19 cellular contexts compared by ENCODE assay signal in the genomic region with DNA sequence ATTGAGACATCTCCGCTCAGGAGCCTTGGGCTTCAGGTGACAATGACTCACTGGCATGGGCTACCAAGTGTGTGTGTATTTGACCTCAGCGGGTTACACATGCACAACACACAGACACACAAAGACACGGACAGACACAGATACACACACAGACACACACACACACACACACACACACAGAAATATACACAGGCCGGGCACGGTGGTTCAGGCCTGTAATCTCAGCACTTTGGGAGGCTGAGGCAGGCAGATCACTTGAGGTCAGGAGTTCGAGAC. TPM values are rescaled to one million over a fixed set of nuclear protein-coding genes. Genes with fewer than 3 reads are reported as not detected.
DNase-seq lines count a peak whose midpoint lies in the region; ATAC-seq and FAIRE-seq lines count a peak whose summit lies in the region.
"Had no signal": no experiment of that assay in that cellular context is flagged by ENCODE, and none has a peak within 500 bp of the region (broad histone marks: within the 10 kb centered on the region; RNA-seq: fewer than 3 reads in every experiment).

No MANE protein-coding gene starts in this region.

- no peak overlapping the region for H3K4me3 Mint-ChIP-seq in activated CD4-positive, alpha-beta T cell treated with anti-CD3 and anti-CD28 coated beads for 36 hours
- H3K4me3 Mint-ChIP-seq in T-cell: peak overlapping the region in 1 of 3 donors; percentile 51
- H3K4me3 Mint-ChIP-seq: CD8-positive, alpha-beta memory T cell; GM23338 had no signal

- H3K9me3 ChIP-seq in BLaER1: no peaks in the 10 kb centered on the region
- H3K9me3 ChIP-seq: BE2C had no signal

- no peaks in the 10 kb centered on the region for H3K36me3 Mint-ChIP-seq in activated CD4-positive, alpha-beta T cell treated with anti-CD3 and anti-CD28 coated beads for 36 hours (ENCODE audit: low read depth)
- H3K36me3 Mint-ChIP-seq in T-cell: no peaks in the 10 kb centered on the region
- H3K36me3 Mint-ChIP-seq: CD8-positive, alpha-beta memory T cell had no signal

- peaks cover 31% of the 10 kb centered on the region for H3K4me1 Mint-ChIP-seq in activated CD4-positive, alpha-beta T cell treated with anti-CD3 and anti-CD28 coated beads for 36 hours
- peaks cover 38 to 52% (median 46%) of the 10 kb centered on the region in 3 donors for H3K4me1 Mint-ChIP-seq in T-cell

- CTCF ChIA-PET in activated CD4-positive, alpha-beta T cell treated with anti-CD3 and anti-CD28 coated beads for 36 hours (lab: Charles Lee): interaction anchor here (0.9 kb wide), 1 partner anchor 100 kb away, joined by 4 read pairs; no protein-coding TSS in a partner anchor
- CTCF ChIA-PET in T-cell (lab: Charles Lee): interaction anchor here in 1 of 2 donors (0.7 to 0.9 kb wide), 2 partner anchors 68 to 98 kb away, joined by 4 to 7 read pairs; no protein-coding TSS in a partner anchor

- FAIRE-seq in urothelium cell line (lab: Jason Lieb, UNC): no peak
- FAIRE-seq: D721Med had no signal

- intact Hi-C loops in activated CD4-positive, alpha-beta T cell treated with anti-CD3 and anti-CD28 coated beads for 36 hours (cut with DNase I, micrococcal nuclease): no loop called here

- H3K9me3 Mint-ChIP-seq in activated CD4-positive, alpha-beta T cell treated with anti-CD3 and anti-CD28 coated beads for 36 hours (ENCODE audit: low read depth): no peaks in the 10 kb centered on the region
- no peaks in the 10 kb centered on the region for H3K9me3 Mint-ChIP-seq in T-cell
- H3K9me3 Mint-ChIP-seq: CD8-positive, alpha-beta memory T cell; GM23338 had no signal

- POLR2A ChIA-PET in activated CD4-positive, alpha-beta T cell treated with anti-CD3 and anti-CD28 coated beads for 36 hours (lab: Charles Lee): no interaction called here
- POLR2A ChIA-PET in T-cell (lab: Charles Lee): no interaction called here

- H3K27me3 ChIP-seq in BLaER1: no peaks in the 10 kb centered on the region
- H3K27me3 ChIP-seq: BE2C had no signal

- H3K4me1 ChIP-seq in BLaER1: peaks cover 58% of the 10 kb centered on the region

- H3K36me3 ChIP-seq in BLaER1: no peaks in the 10 kb centered on the region
- H3K36me3 ChIP-seq: BE2C had no signal

- DNase-seq in activated CD4-positive, alpha-beta T cell treated with anti-CD3 and anti-CD28 coated beads for 36 hours: peak; percentile 21
- no peak for DNase-seq in activated CD4-positive, alpha-beta T cell treated with anti-CD3 and anti-CD28 coated beads, Interleukin-2, amount 50 U/mL, for 48 hours
- no peak for DNase-seq in T-cell
- DNase-seq in mesenteric fat pad (ENCODE audit: low spot score): peak; percentile 67
- DNase-seq in urothelium cell line (ENCODE audit: low spot score): no peak
- DNase-seq in NCI-H524 treated with DMSO at 0.1 percent for 48 hours (lab: John Stamatoyannopoulos, UW): no peak
- DNase-seq: 8988T; BE2C; CD8-positive, alpha-beta memory T cell; DMS79; NCI-H1436 treated with DMSO at 0.1 percent for 48 hours; NCI-H2081; NCI-H82; PC-9 had no signal

- H3K4me2 ChIP-seq in BLaER1: peak overlapping the region; percentile 61; the same call in 1 of the 2 replicates
- H3K4me2 ChIP-seq: PC-9 had no signal

- no peaks in the 10 kb centered on the region for H4K20me1 ChIP-seq in BLaER1

- H3K27ac Mint-ChIP-seq in activated CD4-positive, alpha-beta T cell treated with anti-CD3 and anti-CD28 coated beads for 36 hours: peak overlapping the region; percentile 12
- H3K27ac Mint-ChIP-seq in T-cell: peak overlapping the region; percentile 42 to 44

- no peak overlapping the region for H3K9ac ChIP-seq in BLaER1

- no peaks in the 10 kb centered on the region for H3K27me3 Mint-ChIP-seq in activated CD4-positive, alpha-beta T cell treated with anti-CD3 and anti-CD28 coated beads for 36 hours
- H3K27me3 Mint-ChIP-seq in T-cell: no peaks in the 10 kb centered on the region

- no peak overlapping the region for H3K4me3 ChIP-seq in BLaER1
- H3K4me3 ChIP-seq: GM23338, K562, PC-9 had no signal

- ATAC-seq in activated CD4-positive, alpha-beta T cell treated with anti-CD3 and anti-CD28 coated beads for 36 hours: no peak
- ATAC-seq in T-cell (replicated peaks in 1 of 4) (no peak), GM19035 (IDR thresholded peaks at IDR 0.05; ENCODE audit: unreplicated experiment) (no peak)
- ATAC-seq: GM23338, K562 had no signal

- peak overlapping the region; percentile 81; the same call in 1 of the 2 replicates for H3K27ac ChIP-seq in BLaER1
- H3K27ac ChIP-seq: PC-9 had no signal

RNA-seq across cellular contexts. Expression of a gene that starts 58.1 kb away (rescaled TPM):
- total RNA-seq in activated CD4-positive, alpha-beta T cell treated with anti-CD3 and anti-CD28 coated beads for 36 hours: 10 to 100 TPM; 11.6 to 16.3 TPM
- 10 to 100 TPM in 2 of 5 donors, 1 to 10 TPM in 3; 4.1 to 51.1 (median 6.2) TPM for total RNA-seq in T-cell
- total RNA-seq in mesenteric fat pad: 25.9 TPM

Comparison
In these comparisons a context has a peak if more than half of its experiments do, and no peak if none do; other contexts are left out.
1. DNase-seq: peak in activated CD4-positive, alpha-beta T cell treated with anti-CD3 and anti-CD28 coated beads for 36 hours (single experiment) and mesenteric fat pad (single experiment); none in activated CD4-positive, alpha-beta T cell treated with anti-CD3 and anti-CD28 coated beads, Interleukin-2, amount 50 U/mL, for 48 hours (0 of 2), T-cell (0 of 34), urothelium cell line (single experiment) and NCI-H524 treated with DMSO at 0.1 percent for 48 hours (single experiment).